Comparison of ENCODE assay signal across 21 cellular contexts in the genomic region with DNA sequence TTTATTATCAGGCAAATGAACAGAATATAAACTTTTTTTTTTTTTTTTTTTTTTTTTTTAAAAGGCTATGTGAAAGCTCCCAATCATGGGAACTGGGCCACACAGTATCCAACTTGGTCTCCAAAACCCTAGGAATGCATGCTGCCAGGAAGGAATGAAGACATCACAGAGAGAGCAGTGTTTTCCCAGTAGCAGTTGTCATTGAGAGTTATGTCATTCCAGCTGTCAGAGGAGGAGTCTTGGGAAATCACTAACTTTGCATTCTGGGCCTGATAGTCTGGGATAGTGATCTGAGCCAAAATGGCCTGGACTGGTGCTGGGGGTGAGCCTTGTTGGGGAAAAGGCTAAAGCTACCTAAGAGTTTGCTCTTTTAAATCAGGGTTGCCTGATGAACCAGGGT.
"Had no signal": no experiment of that assay in that cellular context is flagged by ENCODE, and none has a peak within 500 bp of the region (broad histone marks: within the 10 kb centered on the region; RNA-seq: fewer than 3 reads in every experiment).

No MANE protein-coding gene starts in this region.

- H3K4me1 ChIP-seq: adrenal gland, prostate gland, tibial artery had no signal

- H3K4me3 Mint-ChIP-seq: activated CD4-positive, alpha-beta memory T cell treated with anti-CD3 and anti-CD28 coated beads for 36 hours; activated T-helper 1 cell treated with anti-CD3 and anti-CD28 coated beads, Interleukin-12 subunit alpha, Interleukin-12 subunit beta, Interleukin-2, Interleukin-4 antibody, amounts not matched to agents 30 ng/mL and 10 ng/mL and 1 ng/mL, durations not matched to agents 14 hours and 24 hours and 36 hours; effector memory CD8-positive, alpha-beta T cell; naive B cell; neural crest cell had no signal

- H3K27ac Mint-ChIP-seq: activated CD4-positive, alpha-beta memory T cell treated with anti-CD3 and anti-CD28 coated beads for 36 hours; activated naive CD4-positive, alpha-beta T cell treated with anti-CD3 and anti-CD28 coated beads, Interleukin-2, amount 50 U/mL, for 72 hours; activated T-helper 1 cell treated with anti-CD3 and anti-CD28 coated beads, Interleukin-12 subunit alpha, Interleukin-12 subunit beta, Interleukin-2, Interleukin-4 antibody, amounts not matched to agents 30 ng/mL and 10 ng/mL and 1 ng/mL, durations not matched to agents 14 hours and 24 hours and 36 hours; effector memory CD8-positive, alpha-beta T cell had no signal

- H3K27me3 Mint-ChIP-seq: activated CD4-positive, alpha-beta memory T cell treated with anti-CD3 and anti-CD28 coated beads for 36 hours; effector memory CD8-positive, alpha-beta T cell had no signal

- ATAC-seq: activated naive CD4-positive, alpha-beta T cell treated with anti-CD3 and anti-CD28 coated beads, Interleukin-2, amount 50 U/mL, for 72 hours; effector memory CD8-positive, alpha-beta T cell; right cardiac atrium; stimulated activated naive CD8-positive, alpha-beta T cell treated with anti-CD3 and anti-CD28 coated beads, Interleukin-15, Interleukin-2, amounts not matched to agents 100 U/mL and 50 U/mL, for 24 hours had no signal

- H3K4me1 Mint-ChIP-seq: naive B cell, neural crest cell had no signal

- H3K36me3 ChIP-seq: adrenal gland, cardiac muscle cell, prostate gland, tibial artery, WERI-Rb-1 had no signal

- H3K9me3 Mint-ChIP-seq: activated CD4-positive, alpha-beta memory T cell treated with anti-CD3 and anti-CD28 coated beads for 36 hours; activated T-helper 1 cell treated with anti-CD3 and anti-CD28 coated beads, Interleukin-12 subunit alpha, Interleukin-12 subunit beta, Interleukin-2, Interleukin-4 antibody, amounts not matched to agents 30 ng/mL and 10 ng/mL and 1 ng/mL, durations not matched to agents 14 hours and 24 hours and 36 hours had no signal

- H3K27ac ChIP-seq: adrenal gland, cardiac muscle cell, epithelial cell of prostate, hepatocyte, prostate gland, skin epidermis, tibial artery, WERI-Rb-1 had no signal

- DNase-seq: activated CD4-positive, alpha-beta memory T cell treated with anti-CD3 and anti-CD28 coated beads for 36 hours; activated CD4-positive, alpha-beta T cell treated with anti-CD3 and anti-CD28 coated beads for 4 hours; activated gamma-delta T cell treated with Interleukin-2 at 50 U/mL for 16 hours; activated T-cell treated with anti-CD3 and anti-CD28 coated beads for 4 hours; adrenal gland; effector memory CD8-positive, alpha-beta T cell; foreskin fibroblast; naive B cell; right cardiac atrium; stimulated activated naive CD8-positive, alpha-beta T cell treated with anti-CD3 and anti-CD28 coated beads, Interleukin-15, Interleukin-2, amounts not matched to agents 100 U/mL and 50 U/mL, for 24 hours; T-helper 2 cell; tibial artery; WERI-Rb-1 had no signal

- H3K4me3 ChIP-seq: adrenal gland, cardiac muscle cell, hepatocyte, prostate gland, skin epidermis, tibial artery had no signal

- H3K27me3 ChIP-seq: adrenal gland, cardiac muscle cell, hepatocyte, tibial artery had no signal

- H3K9me3 ChIP-seq: adrenal gland, prostate gland, tibial artery had no signal

- H3K36me3 Mint-ChIP-seq: activated CD4-positive, alpha-beta memory T cell treated with anti-CD3 and anti-CD28 coated beads for 36 hours; activated naive CD4-positive, alpha-beta T cell treated with anti-CD3 and anti-CD28 coated beads, Interleukin-2, amount 50 U/mL, for 72 hours; naive B cell had no signal
